Comparison of ENCODE assay signal across 1 cellular context in the genomic region with DNA sequence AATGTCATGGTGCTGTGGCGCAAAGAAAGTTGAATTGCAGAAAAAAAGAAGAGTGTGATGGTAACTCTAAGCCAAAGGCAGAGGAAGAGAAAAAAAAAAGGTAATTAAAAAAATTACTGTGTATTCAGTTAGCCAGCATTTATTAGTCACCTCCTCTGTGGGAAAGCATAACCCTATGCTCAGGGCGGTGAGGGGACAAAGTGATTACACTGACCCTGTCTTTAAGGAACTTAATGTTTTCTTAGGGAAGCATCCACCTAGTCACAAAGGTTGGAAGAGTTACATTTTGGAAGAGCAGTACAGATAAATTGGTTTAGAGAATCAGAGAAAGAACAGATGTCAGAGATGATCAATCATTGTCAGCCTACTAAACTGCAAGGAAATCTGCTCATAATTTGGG.
TF ChIP-seq lines count a peak whose summit lies in the region.

No MANE protein-coding gene starts in this region.

TF ChIP-seq in GM23338, 12 proteins besides CTCF, POLR2A, EP300 and RAD21 (continued from another document):
- TF ChIP-seq, protein P1, sequence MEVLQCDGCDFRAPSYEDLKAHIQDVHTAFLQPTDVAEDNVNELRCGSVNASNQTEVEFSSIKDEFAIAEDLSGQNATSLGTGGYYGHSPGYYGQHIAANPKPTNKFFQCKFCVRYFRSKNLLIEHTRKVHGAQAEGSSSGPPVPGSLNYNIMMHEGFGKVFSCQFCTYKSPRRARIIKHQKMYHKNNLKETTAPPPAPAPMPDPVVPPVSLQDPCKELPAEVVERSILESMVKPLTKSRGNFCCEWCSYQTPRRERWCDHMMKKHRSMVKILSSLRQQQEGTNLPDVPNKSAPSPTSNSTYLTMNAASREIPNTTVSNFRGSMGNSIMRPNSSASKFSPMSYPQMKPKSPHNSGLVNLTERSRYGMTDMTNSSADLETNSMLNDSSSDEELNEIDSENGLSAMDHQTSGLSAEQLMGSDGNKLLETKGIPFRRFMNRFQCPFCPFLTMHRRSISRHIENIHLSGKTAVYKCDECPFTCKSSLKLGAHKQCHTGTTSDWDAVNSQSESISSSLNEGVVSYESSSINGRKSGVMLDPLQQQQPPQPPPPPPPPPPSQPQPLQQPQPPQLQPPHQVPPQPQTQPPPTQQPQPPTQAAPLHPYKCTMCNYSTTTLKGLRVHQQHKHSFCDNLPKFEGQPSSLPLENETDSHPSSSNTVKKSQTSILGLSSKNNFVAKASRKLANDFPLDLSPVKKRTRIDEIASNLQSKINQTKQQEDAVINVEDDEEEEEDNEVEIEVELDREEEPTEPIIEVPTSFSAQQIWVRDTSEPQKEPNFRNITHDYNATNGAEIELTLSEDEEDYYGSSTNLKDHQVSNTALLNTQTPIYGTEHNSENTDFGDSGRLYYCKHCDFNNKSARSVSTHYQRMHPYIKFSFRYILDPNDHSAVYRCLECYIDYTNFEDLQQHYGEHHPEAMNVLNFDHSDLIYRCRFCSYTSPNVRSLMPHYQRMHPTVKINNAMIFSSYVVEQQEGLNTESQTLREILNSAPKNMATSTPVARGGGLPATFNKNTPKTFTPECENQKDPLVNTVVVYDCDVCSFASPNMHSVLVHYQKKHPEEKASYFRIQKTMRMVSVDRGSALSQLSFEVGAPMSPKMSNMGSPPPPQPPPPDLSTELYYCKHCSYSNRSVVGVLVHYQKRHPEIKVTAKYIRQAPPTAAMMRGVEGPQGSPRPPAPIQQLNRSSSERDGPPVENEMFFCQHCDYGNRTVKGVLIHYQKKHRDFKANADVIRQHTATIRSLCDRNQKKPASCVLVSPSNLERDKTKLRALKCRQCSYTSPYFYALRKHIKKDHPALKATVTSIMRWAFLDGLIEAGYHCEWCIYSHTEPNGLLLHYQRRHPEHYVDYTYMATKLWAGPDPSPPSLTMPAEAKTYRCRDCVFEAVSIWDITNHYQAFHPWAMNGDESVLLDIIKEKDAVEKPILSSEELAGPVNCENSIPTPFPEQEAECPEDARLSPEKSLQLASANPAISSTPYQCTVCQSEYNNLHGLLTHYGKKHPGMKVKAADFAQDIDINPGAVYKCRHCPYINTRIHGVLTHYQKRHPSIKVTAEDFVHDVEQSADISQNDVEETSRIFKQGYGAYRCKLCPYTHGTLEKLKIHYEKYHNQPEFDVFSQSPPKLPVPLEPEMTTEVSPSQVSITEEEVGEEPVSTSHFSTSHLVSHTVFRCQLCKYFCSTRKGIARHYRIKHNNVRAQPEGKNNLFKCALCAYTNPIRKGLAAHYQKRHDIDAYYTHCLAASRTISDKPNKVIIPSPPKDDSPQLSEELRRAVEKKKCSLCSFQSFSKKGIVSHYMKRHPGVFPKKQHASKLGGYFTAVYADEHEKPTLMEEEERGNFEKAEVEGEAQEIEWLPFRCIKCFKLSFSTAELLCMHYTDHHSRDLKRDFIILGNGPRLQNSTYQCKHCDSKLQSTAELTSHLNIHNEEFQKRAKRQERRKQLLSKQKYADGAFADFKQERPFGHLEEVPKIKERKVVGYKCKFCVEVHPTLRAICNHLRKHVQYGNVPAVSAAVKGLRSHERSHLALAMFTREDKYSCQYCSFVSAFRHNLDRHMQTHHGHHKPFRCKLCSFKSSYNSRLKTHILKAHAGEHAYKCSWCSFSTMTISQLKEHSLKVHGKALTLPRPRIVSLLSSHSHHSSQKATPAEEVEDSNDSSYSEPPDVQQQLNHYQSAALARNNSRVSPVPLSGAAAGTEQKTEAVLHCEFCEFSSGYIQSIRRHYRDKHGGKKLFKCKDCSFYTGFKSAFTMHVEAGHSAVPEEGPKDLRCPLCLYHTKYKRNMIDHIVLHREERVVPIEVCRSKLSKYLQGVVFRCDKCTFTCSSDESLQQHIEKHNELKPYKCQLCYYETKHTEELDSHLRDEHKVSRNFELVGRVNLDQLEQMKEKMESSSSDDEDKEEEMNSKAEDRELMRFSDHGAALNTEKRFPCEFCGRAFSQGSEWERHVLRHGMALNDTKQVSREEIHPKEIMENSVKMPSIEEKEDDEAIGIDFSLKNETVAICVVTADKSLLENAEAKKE (CRISPR knock-in tag; IDR thresholded peaks at IDR 0.05), result no peak
- TF ChIP-seq NANOG (IDR thresholded peaks at IDR 0.05; ENCODE audit: borderline replicate concordance), result no peak
- TF ChIP-seq, protein P2, sequence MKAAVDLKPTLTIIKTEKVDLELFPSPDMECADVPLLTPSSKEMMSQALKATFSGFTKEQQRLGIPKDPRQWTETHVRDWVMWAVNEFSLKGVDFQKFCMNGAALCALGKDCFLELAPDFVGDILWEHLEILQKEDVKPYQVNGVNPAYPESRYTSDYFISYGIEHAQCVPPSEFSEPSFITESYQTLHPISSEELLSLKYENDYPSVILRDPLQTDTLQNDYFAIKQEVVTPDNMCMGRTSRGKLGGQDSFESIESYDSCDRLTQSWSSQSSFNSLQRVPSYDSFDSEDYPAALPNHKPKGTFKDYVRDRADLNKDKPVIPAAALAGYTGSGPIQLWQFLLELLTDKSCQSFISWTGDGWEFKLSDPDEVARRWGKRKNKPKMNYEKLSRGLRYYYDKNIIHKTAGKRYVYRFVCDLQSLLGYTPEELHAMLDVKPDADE (IDR thresholded peaks at IDR 0.05), result no peak
TF ChIP-seq in GM23338: peak in this region for 0.
